ENCODE assay signal across 10 cellular contexts in genomic region chr16:4488486-4488967, GRCh38. TPM values are rescaled to one million over a fixed set of nuclear protein-coding genes. Genes with fewer than 3 reads are reported as not detected.
DNase-seq lines count a peak whose midpoint lies in the region; ATAC-seq and TF ChIP-seq lines count a peak whose summit lies in the region.
"Had no signal": no experiment of that assay in that cellular context is flagged by ENCODE, and none has a peak within 500 bp of the region (broad histone marks: within the 10 kb centered on the region; RNA-seq: fewer than 3 reads in every experiment).

No MANE protein-coding gene starts in this region.

- intact Hi-C loops in gastrocnemius medialis (cut with DNase I; ENCODE audit: low total_unique reads) (no loop called here), aorta (cut with DNase I) (no loop called here), sciatic nerve (cut with DNase I) (no loop called here)

- H3K4me1 ChIP-seq in esophagus (ENCODE audit: control insufficient read depth in 2 of 2, insufficient read depth in 2 of 2, low read length in 1 of 2) (no peaks in the 10 kb centered on the region), gastrocnemius medialis (peaks cover 12 to 21% of the 10 kb centered on the region in 2 donors), aorta (ENCODE audit: control insufficient read depth in 1 of 2, insufficient read depth in 2 of 2, low read length in 2 of 2) (no peaks in the 10 kb centered on the region)

- no peaks in the 10 kb centered on the region for H3K9me3 Mint-ChIP-seq in T-cell

- peak overlapping the region; percentile 68 to 75 (median 70) for H3K4me3 Mint-ChIP-seq in T-cell

- no peaks in the 10 kb centered on the region for H3K9me3 ChIP-seq in esophagus (ENCODE audit: control insufficient read depth in 2 of 2, insufficient read depth in 1 of 2, low read depth in 1 of 2, low read length in 1 of 2)
- no peaks in the 10 kb centered on the region for H3K9me3 ChIP-seq in gastrocnemius medialis
- no peaks in the 10 kb centered on the region for H3K9me3 ChIP-seq in aorta (ENCODE audit: control insufficient read depth, low read length)

- peaks cover 36% of the 10 kb centered on the region for H3K36me3 Mint-ChIP-seq in T-cell

- CTCF ChIA-PET in T-cell (lab: Charles Lee), result interaction anchor here in 1 of 2 donors (0.9 to 2.1 kb wide), 5 partner anchors 11 to 50 kb away, joined by 3 to 13 read pairs (median 4); partner anchors contain the start of gene HMOX2

- H3K27me3 ChIP-seq in esophagus (ENCODE audit: control insufficient read depth in 1 of 2, insufficient read depth in 2 of 2, low read length in 2 of 2), result no peaks in the 10 kb centered on the region
- no peaks in the 10 kb centered on the region for H3K27me3 ChIP-seq in gastrocnemius medialis
- H3K27me3 ChIP-seq in aorta (ENCODE audit: control insufficient read depth in 1 of 2, insufficient read depth in 2 of 2, low read length in 1 of 2), result no peaks in the 10 kb centered on the region

- peaks cover 0 to 3% of the 10 kb centered on the region in 2 donors for H3K36me3 ChIP-seq in esophagus (ENCODE audit: control insufficient read depth in 2 of 2, insufficient read depth in 2 of 2, low read length in 1 of 2)
- H3K36me3 ChIP-seq in gastrocnemius medialis, result peaks cover 0 to 20% of the 10 kb centered on the region in 2 donors
- no peaks in the 10 kb centered on the region for H3K36me3 ChIP-seq in aorta (ENCODE audit: control insufficient read depth in 1 of 2, insufficient read depth in 2 of 2, low read length in 1 of 2)

- TF ChIP-seq POLR2A in gastrocnemius medialis (IDR thresholded peaks at IDR 0.05), result no peak

- peaks cover 68 to 74% (median 72%) of the 10 kb centered on the region in 3 donors for H3K4me1 Mint-ChIP-seq in T-cell

- POLR2A ChIA-PET in T-cell (lab: Charles Lee), result interaction anchor here (0.6 to 0.8 kb wide), 3 partner anchors 17 to 356 kb away, joined by 5 to 13 read pairs (median 13); no protein-coding TSS in a partner anchor

- peak; percentile 24 for DNase-seq in EL
- DNase-seq in T-cell, result peak in 21 of 34 experiments; percentile 18 to 73 (median 40)
- no peak for DNase-seq in gastrocnemius medialis
- no peak for DNase-seq in islet precursor cell
- no peak for DNase-seq in aorta
- no peak for DNase-seq in sciatic nerve (ENCODE audit: low spot score)
- DNase-seq: NCI-H1436 had no signal

- H3K27me3 Mint-ChIP-seq in T-cell, result no peaks in the 10 kb centered on the region

- ATAC-seq in T-cell (replicated peaks in 1 of 4) (peak; percentile 77 to 90 (median 87)), gastrocnemius medialis (no peak), aorta (ENCODE audit: low FRiP score) (no peak), HG02870 (IDR thresholded peaks at IDR 0.05; ENCODE audit: unreplicated experiment) (no peak), sciatic nerve (no peak)

- in situ Hi-C loops in gastrocnemius medialis (cut with MboI; ENCODE audit: low sequenced_read_pairs in 4 of 4), result loop anchor here in 2 of 4 donors (25.0 kb wide), 2 partner anchors 99 to 474 kb away; partner anchors contain the start of gene SEC14L5 (in 1 of the 2)

- TF ChIP-seq CTCF in gastrocnemius medialis (IDR thresholded peaks at IDR 0.05 in 4 of 5, conservative IDR thresholded peaks at IDR 0.05 in 1 of 5), result no peak

- peak overlapping the region; percentile 94 to 95 for H3K27ac Mint-ChIP-seq in T-cell

- H3K27ac ChIP-seq in esophagus (ENCODE audit: low read depth in 2 of 2, low read length in 1 of 2) (peak overlapping the region; percentile 3 to 49), gastrocnemius medialis (peak overlapping the region; percentile 2 to 61 (median 28)), aorta (ENCODE audit: low read depth in 1 of 2, low read length in 2 of 2) (no peak overlapping the region)
- H3K27ac ChIP-seq: PC-9 had no signal

- WGBS in esophagus, 2 donors, result 65 to 83% methylated on average over 1 of the region's 1 CpG
- WGBS in aorta, 2 donors, result 83 to 88% methylated on average over 1 of the region's 1 CpG

- H3K4me3 ChIP-seq in esophagus (ENCODE audit: low read depth in 1 of 2, low read length in 2 of 2) (no peak overlapping the region), gastrocnemius medialis (no peak overlapping the region), aorta (ENCODE audit: low read length in 2 of 2) (no peak overlapping the region)
- H3K4me3 ChIP-seq: PC-9 had no signal

RNA-seq across cellular contexts. Expression of gene HMOX2, which starts 12.3 kb away (rescaled TPM):
- 10 to 100 TPM; 49.1 to 74.4 (median 70.5) TPM for total RNA-seq in T-cell
- 10 to 100 TPM; 77.1 to 85.9 TPM for polyA plus RNA-seq in esophagus
- total RNA-seq in gastrocnemius medialis, result 10 to 100 TPM; 21.7 to 30.0 (median 28.4) TPM
- total RNA-seq in aorta, result 10 to 100 TPM; 25.1 to 28.6 TPM
- polyA plus RNA-seq in aorta, result 10 to 100 TPM; 24.3 to 33.6 TPM
- total RNA-seq in sciatic nerve, result 26.3 TPM

RNA-seq across cellular contexts. Expression of gene NMRAL1, which starts 14.1 kb away (rescaled TPM):
- total RNA-seq in T-cell (10 to 100 TPM; 50.1 to 79.1 (median 62.1) TPM), gastrocnemius medialis (10 to 100 TPM in 1 of 4 donors, 1 to 10 TPM in 3; 2.7 to 11.0 (median 9.1) TPM), aorta (10 to 100 TPM; 23.5 to 28.9 TPM), sciatic nerve (32.8 TPM)
- polyA plus RNA-seq in esophagus (10 to 100 TPM; 39.8 to 40.7 TPM), aorta (10 to 100 TPM; 28.2 to 69.1 TPM)

RNA-seq across cellular contexts. Expression of gene CDIP1, which starts 50.0 kb away (rescaled TPM):
- total RNA-seq in T-cell (10 to 100 TPM; 28.6 to 31.3 (median 29.7) TPM), gastrocnemius medialis (10 to 100 TPM; 23.8 to 34.2 (median 25.4) TPM), aorta (10 to 100 TPM; 23.6 to 34.7 TPM), sciatic nerve (40.6 TPM)
- polyA plus RNA-seq in esophagus (10 to 100 TPM; 12.0 to 12.1 TPM), aorta (10 to 100 TPM; 12.5 to 18.4 TPM)

Comparison
In these comparisons a context has a peak if more than half of its experiments do, and no peak if none do; other contexts are left out.
1. DNase-seq: peak in EL (single experiment) and T-cell (21 of 34); none in gastrocnemius medialis (0 of 2), islet precursor cell (single experiment), aorta (0 of 2) and sciatic nerve (single experiment).
2. ATAC-seq: peak in T-cell (4 of 4); none in gastrocnemius medialis (0 of 2), aorta (single experiment), HG02870 (single experiment) and sciatic nerve (single experiment).
3. H3K27ac ChIP-seq: peak in esophagus (2 of 2) and gastrocnemius medialis (4 of 4); none in aorta (0 of 2).